In genomic region chr1:84573967-84574842, GRCh38 we compare ENCODE assay signal across 8 cellular contexts. TPM values are rescaled to one million over a fixed set of nuclear protein-coding genes. Genes with fewer than 3 reads are reported as not detected.
DNase-seq lines count a peak whose midpoint lies in the region; ATAC-seq and TF ChIP-seq lines count a peak whose summit lies in the region.

A gene with protein sequence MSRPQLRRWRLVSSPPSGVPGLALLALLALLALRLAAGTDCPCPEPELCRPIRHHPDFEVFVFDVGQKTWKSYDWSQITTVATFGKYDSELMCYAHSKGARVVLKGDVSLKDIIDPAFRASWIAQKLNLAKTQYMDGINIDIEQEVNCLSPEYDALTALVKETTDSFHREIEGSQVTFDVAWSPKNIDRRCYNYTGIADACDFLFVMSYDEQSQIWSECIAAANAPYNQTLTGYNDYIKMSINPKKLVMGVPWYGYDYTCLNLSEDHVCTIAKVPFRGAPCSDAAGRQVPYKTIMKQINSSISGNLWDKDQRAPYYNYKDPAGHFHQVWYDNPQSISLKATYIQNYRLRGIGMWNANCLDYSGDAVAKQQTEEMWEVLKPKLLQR (minus strand): TSS chr1:84574440. CDS start chr1:84574415, 25 bp downstream.

- peak; percentile 89 for ATAC-seq in HG02798 (IDR thresholded peaks at IDR 0.05; ENCODE audit: poor library complexity, unreplicated experiment)
- peak; percentile 98 to 99 for ATAC-seq in left cardiac atrium
- ATAC-seq in upper lobe of right lung: peak; percentile 97

- TF ChIP-seq CTCF in GM13976 (IDR thresholded peaks at IDR 0.05; ENCODE audit: borderline replicate concordance, control extremely low read depth, extremely low read depth, insufficient read depth, missing control alignments) (no peak), upper lobe of right lung (IDR thresholded peaks at IDR 0.05) (no peak)

- intact Hi-C loops in T-helper 1 cell treated with Interleukin-12 subunit alpha and Interleukin-12 subunit beta and Interleukin-4 antibody, amounts not matched to agents 30 ng/mL and 1 ng/mL, for 36 hours (cut with micrococcal nuclease): loop anchor here (1.0 to 10.0 kb wide), 25 partner anchors 35 to 1823 kb away; partner anchors contain the start of genes BCL10, C1orf52, GNG5 and MCOLN2
- intact Hi-C loops in left cardiac atrium (cut with DNase I) (loop anchor here in 1 of 2 donors (5.0 kb wide), 1 partner anchor 67 kb away; the partner anchor contains the start of genes GNG5 and SPATA1), posterior vena cava (cut with DNase I) (loop anchor here in 1 of 2 donors (10.0 kb wide), 1 partner anchor 69 kb away; the partner anchor contains the start of genes GNG5 and SPATA1), upper lobe of right lung (cut with DNase I) (no loop called here)

- in situ Hi-C loops in GM13976 (cut with MboI; ENCODE audit: low sequenced_read_pairs, unreplicated experiment): no loop called here

- DNase-seq in GM13976 (ENCODE audit: low spot score) (peak; percentile 98), NCI-H1417 treated with DMSO at 0.1 percent for 48 hours (lab: John Stamatoyannopoulos, UW) (peak; percentile 36), amniotic stem cell (lab: John Stamatoyannopoulos, UW) (peak; percentile 59), left cardiac atrium (peak; percentile 91), posterior vena cava (ENCODE audit: low spot score) (peak; percentile 97), upper lobe of right lung (peak; percentile 95)

- peaks cover 19% of the 10 kb centered on the region for H3K4me1 ChIP-seq in upper lobe of right lung

- H3K9me3 ChIP-seq in upper lobe of right lung: no peaks in the 10 kb centered on the region

- peak within 1 kb of the TSS; percentile 99 for H3K27ac ChIP-seq in upper lobe of right lung

- peaks cover 3% of the 10 kb centered on the region for H3K36me3 ChIP-seq in upper lobe of right lung

- no peaks in the 10 kb centered on the region for H3K27me3 ChIP-seq in upper lobe of right lung

- peak within 1 kb of the TSS; percentile 82 for H3K4me3 ChIP-seq in upper lobe of right lung

RNA-seq across cellular contexts. Expression of the gene that starts here (rescaled TPM):
- total RNA-seq in T-helper 1 cell treated with Interleukin-12 subunit alpha and Interleukin-12 subunit beta and Interleukin-4 antibody, amounts not matched to agents 30 ng/mL and 1 ng/mL, for 36 hours: 22.2 and 22.8 TPM in 2 replicates
- 10 to 100 TPM in 1 of 2 donors, 1 to 10 TPM in 1; 8.0 to 11.4 TPM for total RNA-seq in left cardiac atrium
- 10 to 100 TPM; 20.5 to 23.5 TPM for total RNA-seq in posterior vena cava
- total RNA-seq in upper lobe of right lung: 24.3 TPM

Comparison
In these comparisons a context has a peak if more than half of its experiments do, and no peak if none do; other contexts are left out.
1. Peak in every context shown above with its lines: DNase-seq, ATAC-seq, H3K4me3 ChIP-seq and H3K27ac ChIP-seq.
2. DNase-seq: peak in every context shown above with its lines; median percentile 98 in GM13976; 97 in posterior vena cava; 95 in upper lobe of right lung; 91 in left cardiac atrium; 59 in amniotic stem cell; 36 in NCI-H1417 treated with DMSO at 0.1 percent for 48 hours.